Comparison of ENCODE assay signal across 18 cellular contexts in the genomic region with DNA sequence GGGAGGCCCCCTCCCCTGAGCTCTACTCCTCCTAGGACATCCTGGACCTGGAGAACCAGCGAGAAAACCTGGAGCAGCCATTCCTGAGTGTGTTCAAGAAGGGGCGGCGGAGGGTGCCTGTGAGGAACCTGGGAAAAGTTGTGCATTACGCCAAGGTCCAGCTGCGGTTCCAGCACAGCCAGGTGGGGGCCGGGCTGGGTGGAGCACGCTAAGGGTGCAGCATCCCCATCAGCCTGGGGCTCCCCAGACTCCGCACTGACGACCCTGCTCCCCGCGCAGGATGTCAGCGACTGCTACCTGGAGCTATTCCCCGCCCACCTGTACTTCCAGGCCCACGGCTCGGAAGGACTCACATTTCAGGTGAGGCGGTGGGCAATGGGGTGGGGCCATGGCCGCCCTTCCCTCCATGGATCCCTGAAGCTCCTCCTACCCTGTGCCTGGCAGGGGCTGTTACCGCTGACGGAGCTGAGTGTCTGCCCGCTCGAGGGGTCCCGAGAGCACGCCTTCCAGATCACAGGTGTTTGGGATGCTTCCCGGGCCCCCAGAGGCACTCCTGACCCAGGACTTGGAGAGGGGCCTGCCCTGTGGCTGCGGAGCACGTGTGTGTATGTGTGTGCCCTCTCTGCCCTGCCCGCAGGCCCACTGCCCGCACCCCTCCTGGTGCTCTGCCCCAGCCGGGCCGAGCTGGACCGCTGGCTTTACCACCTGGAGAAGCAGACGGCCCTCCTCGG. TPM values are rescaled to one million over a fixed set of nuclear protein-coding genes. Genes with fewer than 3 reads are reported as not detected.
"Had no signal": no experiment of that assay in that cellular context is flagged by ENCODE, and none has a peak within 500 bp of the region (broad histone marks: within the 10 kb centered on the region; RNA-seq: fewer than 3 reads in every experiment).

No MANE protein-coding gene starts in this region.

- H3K4me3 Mint-ChIP-seq: activated CD4-positive, alpha-beta T cell treated with anti-CD3 and anti-CD28 coated beads for 36 hours; activated naive CD8-positive, alpha-beta T cell; nephron progenitor cell had no signal

- H3K9me3 ChIP-seq: prostate gland, right atrium auricular region, thyroid gland had no signal

- H3K36me3 Mint-ChIP-seq: activated naive CD8-positive, alpha-beta T cell had no signal

- DNase-seq: activated CD4-positive, alpha-beta T cell treated with anti-CD3 and anti-CD28 coated beads for 36 hours; activated CD4-positive, alpha-beta T cell treated with anti-CD3 and anti-CD28 coated beads, Interleukin-2, amount 50 U/mL, for 48 hours; activated gamma-delta T cell; effector CD4-positive, alpha-beta T cell; midbrain; nephron progenitor cell; occipital lobe; stimulated activated CD4-positive, alpha-beta T cell treated with anti-CD3 and anti-CD28 coated beads, Interleukin-2, amount 100 ng/mL, for 24 hours; stimulated activated naive CD4-positive, alpha-beta T cell treated with Interleukin-2 at 50 U/mL for 16 hours; thyroid gland had no signal

- H3K27ac ChIP-seq: prostate gland, right atrium auricular region, thyroid gland had no signal

- ATAC-seq: activated CD4-positive, alpha-beta T cell treated with anti-CD3 and anti-CD28 coated beads for 36 hours; left lobe of liver had no signal

- H3K27ac Mint-ChIP-seq: activated CD4-positive, alpha-beta T cell treated with anti-CD3 and anti-CD28 coated beads for 36 hours; activated naive CD8-positive, alpha-beta T cell; nephron progenitor cell had no signal

- H3K36me3 ChIP-seq: prostate gland, right atrium auricular region, thyroid gland had no signal

- H3K4me3 ChIP-seq: prostate gland, right atrium auricular region, thyroid gland had no signal

RNA-seq across cellular contexts. Expression of gene PLEKHN1, which starts 4.1 kb away (rescaled TPM):
- total RNA-seq: cerebellum, occipital lobe had no signal

RNA-seq across cellular contexts. Expression of gene PERM1, which starts 11.5 kb away (rescaled TPM):
- total RNA-seq: activated CD4-positive, alpha-beta T cell treated with anti-CD3 and anti-CD28 coated beads for 36 hours; lung microvascular endothelial cell; T-helper 2 cell treated with Interferon-gamma antibody and Interleukin-4, amounts not matched to agents 100 ng/mL and 5 ng/mL, for 36 hours had no signal
- polyA plus RNA-seq: keratinocyte had no signal
